Comparison of ENCODE assay signal across 20 cellular contexts in genomic region chr11:64987998-64988854, GRCh38. TPM values are rescaled to one million over a fixed set of nuclear protein-coding genes. Genes with fewer than 3 reads are reported as not detected.
DNase-seq lines count a peak whose midpoint lies in the region; ATAC-seq and TF ChIP-seq lines count a peak whose summit lies in the region.
"Had no signal": no experiment of that assay in that cellular context is flagged by ENCODE, and none has a peak within 500 bp of the region (broad histone marks: within the 10 kb centered on the region; RNA-seq: fewer than 3 reads in every experiment).

No MANE protein-coding gene starts in this region.

- TF ChIP-seq EP300 in SK-N-SH (IDR thresholded peaks at IDR 0.05; ENCODE audit: borderline replicate concordance in 1 of 2, low read depth in 1 of 2, low read length in 1 of 2): no peak

- WGBS in spleen, 5 donors: 79 to 89% (median 82%) methylated on average over 6 of the region's 6 CpGs
- WGBS in SK-N-SH (ENCODE audit: low lambda C conversion rate): 63% methylated on average over 5 of the region's 6 CpGs

- peak overlapping the region; percentile 31 for H3K27ac Mint-ChIP-seq in T-helper 2 cell treated with Interferon-gamma antibody and Interleukin-4, amounts not matched to agents 5 μg/mL and 100 μg/mL, for 36 hours
- H3K27ac Mint-ChIP-seq in IgD-negative memory B cell: peak overlapping the region; percentile 10 to 93 (median 39)
- H3K27ac Mint-ChIP-seq: GM23338, HFFc6 had no signal

- H3K4me1 ChIP-seq in spleen (peaks cover 29 to 71% (median 56%) of the 10 kb centered on the region in 6 donors), SK-N-SH (ENCODE audit: control insufficient read depth in 1 of 2, insufficient read depth in 2 of 2, low read depth in 1 of 2, low read length in 1 of 2) (peaks cover 0 to 6% of the 10 kb centered on the region in 2 experiments; a peak in 1 of 4 replicates)

- CTCF ChIA-PET in SK-N-SH (lab: Yijun Ruan, JAX): interaction anchor here (0.5 to 2.1 kb wide), 2 partner anchors 16 to 26 kb away, joined by 3 to 13 read pairs; partner anchors contain the start of gene ARL2

- intact Hi-C loops in spleen (cut with DNase I; ENCODE audit: low total_unique reads): no loop called here

- H3K4me2 ChIP-seq in SK-N-SH: no peak overlapping the region
- H3K4me2 ChIP-seq: GM23338 had no signal

- H3F3A ChIP-seq in SK-N-SH (replicated peaks; ENCODE audit: insufficient read depth): no peaks in the 10 kb centered on the region

- H3K4me3 Mint-ChIP-seq in T-helper 2 cell treated with Interferon-gamma antibody and Interleukin-4, amounts not matched to agents 5 μg/mL and 100 μg/mL, for 36 hours: no peak overlapping the region
- peak overlapping the region in 2 of 4 donors; percentile 10 to 44 for H3K4me3 Mint-ChIP-seq in IgD-negative memory B cell
- H3K4me3 Mint-ChIP-seq: GM23338, HFFc6 had no signal

- DNase-seq in T-helper 2 cell treated with Interferon-gamma antibody and Interleukin-4, amounts not matched to agents 5 μg/mL and 100 μg/mL, for 36 hours (ENCODE audit: low spot score): no peak
- DNase-seq in T-helper 2 cell: no peak
- DNase-seq in left lobe of liver (ENCODE audit: low spot score): no peak
- DNase-seq in spleen: no peak
- no peak for DNase-seq in NCI-H345 (lab: John Stamatoyannopoulos, UW)
- no peak for DNase-seq in NCI-H446 treated with DMSO at 0.1 percent for 48 hours (lab: John Stamatoyannopoulos, UW)
- no peak for DNase-seq in SK-N-SH
- DNase-seq: DND-41; GF-D8; HFFc6; Kasumi-1; NCI-H187; NCI-H446; NK-92 treated with Interleukin-12 subunit alpha and Interleukin-12 subunit beta, amount 100 ng/mL, for 24 hours; PC-3 had no signal

- no peak overlapping the region for H3K9ac ChIP-seq in SK-N-SH
- H3K9ac ChIP-seq: BLaER1 had no signal

- POLR2A ChIA-PET in SK-N-SH (lab: Yijun Ruan, JAX): no interaction called here

- peak; percentile 80 for ATAC-seq in left lobe of liver
- ATAC-seq: PC-3 had no signal

- H3K9me3 ChIP-seq in spleen (no peaks in the 10 kb centered on the region), SK-N-SH (no peaks in the 10 kb centered on the region)
- H3K9me3 ChIP-seq: BLaER1, SJSA1 had no signal

- no peaks in the 10 kb centered on the region for H3K79me2 ChIP-seq in SK-N-SH (ENCODE audit: insufficient read depth)

- no peaks in the 10 kb centered on the region for H3K9me2 ChIP-seq in SK-N-SH

- TF ChIP-seq CTCF in spleen (IDR thresholded peaks at IDR 0.05 in 8 of 11, conservative IDR thresholded peaks at IDR 0.05 in 3 of 11) (no peak), SK-N-SH (IDR thresholded peaks at IDR 0.05) (no peak)

- H3K4me1 Mint-ChIP-seq in T-helper 2 cell treated with Interferon-gamma antibody and Interleukin-4, amounts not matched to agents 5 μg/mL and 100 μg/mL, for 36 hours (ENCODE audit: low read depth): peaks cover 2% of the 10 kb centered on the region
- peaks cover 25 to 44% (median 36%) of the 10 kb centered on the region in 3 donors for H3K4me1 Mint-ChIP-seq in IgD-negative memory B cell

- H3K27ac ChIP-seq in spleen (peak overlapping the region in 7 of 8 donors; percentile 41 to 88 (median 82)), SK-N-SH (ENCODE audit: low read depth in 2 of 2, low read length in 1 of 2) (no peak overlapping the region)
- H3K27ac ChIP-seq: SJSA1 had no signal

- no peaks in the 10 kb centered on the region for H3K36me3 Mint-ChIP-seq in T-helper 2 cell treated with Interferon-gamma antibody and Interleukin-4, amounts not matched to agents 5 μg/mL and 100 μg/mL, for 36 hours (ENCODE audit: low read depth)
- peaks cover 3% of the 10 kb centered on the region for H3K36me3 Mint-ChIP-seq in IgD-negative memory B cell

- no peaks in the 10 kb centered on the region for H4K20me1 ChIP-seq in SK-N-SH (ENCODE audit: insufficient read depth)
- H4K20me1 ChIP-seq: BLaER1 had no signal

- H3K9me3 Mint-ChIP-seq in T-helper 2 cell treated with Interferon-gamma antibody and Interleukin-4, amounts not matched to agents 5 μg/mL and 100 μg/mL, for 36 hours: no peaks in the 10 kb centered on the region
- H3K9me3 Mint-ChIP-seq in IgD-negative memory B cell: peaks cover 0 to 2% (median 0%) of the 10 kb centered on the region in 3 donors
- H3K9me3 Mint-ChIP-seq: GM23338, HFFc6 had no signal

- H3K36me3 ChIP-seq in spleen: peaks cover 0 to 45% (median 4%) of the 10 kb centered on the region in 6 donors
- H3K36me3 ChIP-seq in SK-N-SH (replicated peaks in 1 of 2; ENCODE audit: control insufficient read depth in 1 of 2, insufficient read depth in 2 of 2, low read length in 1 of 2): no peaks in the 10 kb centered on the region
- H3K36me3 ChIP-seq: BLaER1, SJSA1 had no signal

- H2AFZ ChIP-seq in SK-N-SH (ENCODE audit: low read depth): no peak overlapping the region
- H2AFZ ChIP-seq: GM23338 had no signal

- no peak overlapping the region for H3K4me3 ChIP-seq in spleen
- H3K4me3 ChIP-seq in SK-N-SH (ENCODE audit: low read depth in 2 of 2, low read length in 1 of 2): no peak overlapping the region
- H3K4me3 ChIP-seq: BLaER1, GM23338, SJSA1 had no signal

- no peaks in the 10 kb centered on the region for H3K27me3 Mint-ChIP-seq in T-helper 2 cell treated with Interferon-gamma antibody and Interleukin-4, amounts not matched to agents 5 μg/mL and 100 μg/mL, for 36 hours (ENCODE audit: low read depth)
- peaks cover 1% of the 10 kb centered on the region for H3K27me3 Mint-ChIP-seq in IgD-negative memory B cell

- no peaks in the 10 kb centered on the region for H3K27me3 ChIP-seq in spleen (replicated peaks in 1 of 7)
- H3K27me3 ChIP-seq in SK-N-SH (ENCODE audit: insufficient read depth): no peaks in the 10 kb centered on the region
- H3K27me3 ChIP-seq: BLaER1, SJSA1 had no signal

- TF ChIP-seq RAD21 in SK-N-SH (IDR thresholded peaks at IDR 0.05; ENCODE audit: low read length): no peak

- TF ChIP-seq POLR2A in spleen (IDR thresholded peaks at IDR 0.05): no peak

TF ChIP-seq in SK-N-SH, 30 proteins besides CTCF, POLR2A, EP300 and RAD21 (continues in another document):
- TF ChIP-seq GABPA (IDR thresholded peaks at IDR 0.05; ENCODE audit: low read depth) (no peak), TAF1 (IDR thresholded peaks at IDR 0.05; ENCODE audit: borderline replicate concordance, low read depth, low read length) (no peak), REST (IDR thresholded peaks at IDR 0.05; ENCODE audit: low read depth, low read length) (no peak), FOSL2 (IDR thresholded peaks at IDR 0.05; ENCODE audit: borderline replicate concordance, low read depth) (no peak)

RNA-seq across cellular contexts. Expression of gene BATF2, which starts 8.5 kb away (rescaled TPM):
- polyA plus RNA-seq in IgD-negative memory B cell (0.29 TPM), spleen (10 to 100 TPM in 1 of 3 donors, 1 to 10 TPM in 2; 4.3 to 17.1 (median 5.2) TPM), SK-N-SH (2012; rRNA removed) (0.20 and 0.28 TPM in 2 replicates)
- total RNA-seq in left lobe of liver (2.4 TPM), spleen (10 to 100 TPM in 6 of 7 donors, 1 to 10 TPM in 1; 8.5 to 23.1 (median 18.6) TPM)
- polyA plus RNA-seq in SK-N-SH (2012; cell fraction: cytosol; rRNA removed): 0.08 and 0.16 TPM in 2 replicates
- 0.13 and 0.15 TPM in 2 replicates for polyA plus RNA-seq in SK-N-SH (2012; cell fraction: nucleus; rRNA removed)
- total RNA-seq: PC-3, SJSA1 had no signal

RNA-seq across cellular contexts. Expression of gene MAJIN, which starts 16.3 kb away (rescaled TPM):
- polyA plus RNA-seq in IgD-negative memory B cell (0.39 TPM), spleen (1 to 10 TPM in 2 of 3 donors, under 1 TPM in 1; 0.59 to 2.6 (median 1.5) TPM), SK-N-SH (2012; rRNA removed) (not detected in 2 replicates)
- total RNA-seq in left lobe of liver (not detected), spleen (under 1 TPM in 4 of 7 donors, not detected in 3; 0.40 to 0.98 (median 0.86) TPM)
- polyA plus RNA-seq in SK-N-SH (2012; cell fraction: cytosol; rRNA removed): not detected in 2 replicates
- not detected in 2 replicates for polyA plus RNA-seq in SK-N-SH (2012; cell fraction: nucleus; rRNA removed)
- total RNA-seq: A172, GM23338, HFFc6, PC-3, SJSA1 had no signal
- polyA plus RNA-seq: GM23338 had no signal

RNA-seq across cellular contexts. Expression of gene ARL2, which starts 25.7 kb away (rescaled TPM):
- 100 TPM for polyA plus RNA-seq in IgD-negative memory B cell
- total RNA-seq in left lobe of liver: 8.9 TPM
- 10 to 100 TPM; 44.5 to 76.5 (median 54.8) TPM for total RNA-seq in spleen
- 100 to 1,000 TPM in 1 of 3 donors, 10 to 100 TPM in 2; 53.0 to 110 (median 69.9) TPM for polyA plus RNA-seq in spleen
- 252 and 278 TPM in 2 replicates for polyA plus RNA-seq in SK-N-SH (2012; rRNA removed)
- 159 and 201 TPM in 2 replicates for polyA plus RNA-seq in SK-N-SH (2012; cell fraction: cytosol; rRNA removed)
- polyA plus RNA-seq in SK-N-SH (2012; cell fraction: nucleus; rRNA removed): 94.3 and 99.8 TPM in 2 replicates

RNA-seq across cellular contexts. Expression of gene SNX15, which starts 39.0 kb away (rescaled TPM):
- polyA plus RNA-seq in IgD-negative memory B cell: 24.4 TPM
- total RNA-seq in left lobe of liver: 8.8 TPM
- total RNA-seq in spleen: 10 to 100 TPM; 14.6 to 21.6 (median 17.3) TPM
- polyA plus RNA-seq in spleen: 10 to 100 TPM; 10.8 to 17.1 (median 11.6) TPM
- polyA plus RNA-seq in SK-N-SH (2012; rRNA removed): 9.0 and 17.2 TPM in 2 replicates
- polyA plus RNA-seq in SK-N-SH (2012; cell fraction: cytosol; rRNA removed): 9.4 and 11.4 TPM in 2 replicates
- 13.5 and 15.0 TPM in 2 replicates for polyA plus RNA-seq in SK-N-SH (2012; cell fraction: nucleus; rRNA removed)

RNA-seq across cellular contexts. Expression of gene GPHA2, which starts 52.5 kb away (rescaled TPM):
- polyA plus RNA-seq in IgD-negative memory B cell (not detected), spleen (1 to 10 TPM in 2 of 3 donors, under 1 TPM in 1; 0.89 to 4.4 (median 1.2) TPM), SK-N-SH (2012; rRNA removed) (not detected in 2 replicates)
- total RNA-seq in left lobe of liver (0.25 TPM), spleen (not detected)
- polyA plus RNA-seq in SK-N-SH (2012; cell fraction: cytosol; rRNA removed): not detected in 2 replicates
- not detected in 2 replicates for polyA plus RNA-seq in SK-N-SH (2012; cell fraction: nucleus; rRNA removed)
- total RNA-seq: A172, HFFc6, PC-3, SJSA1 had no signal

Comparison
In these comparisons a context has a peak if more than half of its experiments do, and no peak if none do; other contexts are left out.
1. H3K27ac ChIP-seq: peak in spleen (7 of 8); none in SK-N-SH (0 of 2).